ENCODE assay signal across 13 cellular contexts in the genomic region with DNA sequence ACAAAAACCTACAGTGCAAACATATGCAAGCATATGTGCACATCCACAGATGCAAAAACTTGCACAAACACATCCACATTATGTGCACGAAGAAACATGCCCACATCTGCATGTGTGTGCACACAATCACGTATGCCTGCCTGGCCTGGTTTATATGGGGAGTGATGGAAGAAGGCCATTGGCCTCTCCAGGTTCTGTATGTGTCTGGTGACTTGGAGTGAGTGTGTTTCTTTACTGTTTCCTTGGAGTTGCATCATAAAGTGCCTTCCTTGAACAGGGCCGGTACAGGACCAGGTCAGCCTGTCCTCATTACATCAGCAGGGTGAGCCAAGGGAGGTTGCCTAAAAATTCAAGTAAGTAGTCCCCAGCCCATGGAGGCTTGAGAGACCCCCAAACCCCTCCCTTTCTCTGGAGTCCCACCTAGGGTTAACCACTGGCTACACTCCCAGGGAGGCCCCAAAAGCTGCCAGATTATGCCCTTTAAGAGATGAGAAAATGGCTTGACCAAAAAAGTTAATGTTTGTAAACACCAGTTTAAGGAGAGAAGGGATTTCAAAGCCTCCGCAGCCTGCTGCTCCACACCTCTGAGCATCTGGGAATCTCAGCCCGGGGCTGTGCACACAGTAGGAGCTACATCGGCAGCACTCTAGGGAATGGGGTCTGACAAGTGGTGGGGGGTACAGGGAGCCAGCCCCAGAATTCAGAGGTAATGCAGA.
A peak's percentile ranks its signal among the peaks of the same experiment; 100 is the strongest.
DNase-seq lines count a peak whose midpoint lies in the region; FAIRE-seq and TF ChIP-seq lines count a peak whose summit lies in the region.
"Had no signal": no experiment of that assay in that cellular context is flagged by ENCODE, and none has a peak within 500 bp of the region (broad histone marks: within the 10 kb centered on the region; RNA-seq: fewer than 3 reads in every experiment).

No MANE protein-coding gene starts in this region.

- TF ChIP-seq RAD21 in liver (IDR thresholded peaks at IDR 0.05) = no peak

- TF ChIP-seq CTCF in AG10803 (conservative IDR thresholded peaks at IDR 0.05; ENCODE audit: low read length) (no peak), astrocyte (IDR thresholded peaks at IDR 0.05; ENCODE audit: insufficient read depth, low read depth, low read length) (no peak), liver (IDR thresholded peaks at IDR 0.05; ENCODE audit: low read depth, low read length, missing input control) (no peak)

- H3K9me3 Mint-ChIP-seq in astrocyte (ENCODE audit: unreplicated experiment) = peaks cover 4% of the 10 kb centered on the region
- H3K9me3 Mint-ChIP-seq: nephron had no signal

- H3K9me2 ChIP-seq in Karpas-422 (replicated peaks; ENCODE audit: insufficient read depth, low read length) = no peaks in the 10 kb centered on the region

- no peak for FAIRE-seq in astrocyte (lab: Jason Lieb, UNC)
- FAIRE-seq: TTC549 had no signal

- H2AFZ ChIP-seq in astrocyte (ENCODE audit: low read depth, low read length) (no peak overlapping the region), Karpas-422 (ENCODE audit: low read length) (no peak overlapping the region)

- H3K79me2 ChIP-seq in astrocyte (ENCODE audit: insufficient read depth, low read length) (no peaks in the 10 kb centered on the region), Karpas-422 (ENCODE audit: low read length) (no peaks in the 10 kb centered on the region)

- H3K4me2 ChIP-seq in astrocyte (ENCODE audit: low read length) (no peak overlapping the region), Karpas-422 (ENCODE audit: low read depth, low read length, poor library complexity, severe bottlenecking) (no peak overlapping the region)

- peak overlapping the region; percentile 99 for H3K27ac Mint-ChIP-seq in astrocyte (ENCODE audit: unreplicated experiment)

- peaks cover 42% of the 10 kb centered on the region for H3K4me1 Mint-ChIP-seq in astrocyte (ENCODE audit: low read depth, unreplicated experiment)

- H3K4me1 ChIP-seq in HUES6 (ENCODE audit: control insufficient read depth, insufficient read depth, low read length) (peaks cover 30% of the 10 kb centered on the region), astrocyte (ENCODE audit: insufficient read depth, low read length) (peaks cover 17% of the 10 kb centered on the region), liver (ENCODE audit: control insufficient read depth in 4 of 4, insufficient read depth in 4 of 4, low read length in 3 of 4) (peaks cover 28 to 77% (median 66%) of the 10 kb centered on the region in 4 donors), Karpas-422 (ENCODE audit: low read length) (no peaks in the 10 kb centered on the region)

- H3K36me3 ChIP-seq in HUES6 (ENCODE audit: control insufficient read depth, insufficient read depth, low read length) = no peaks in the 10 kb centered on the region
- H3K36me3 ChIP-seq in astrocyte (ENCODE audit: insufficient read depth, low read length) = no peaks in the 10 kb centered on the region
- no peaks in the 10 kb centered on the region for H3K36me3 ChIP-seq in liver (ENCODE audit: control insufficient read depth in 4 of 4, insufficient read depth in 3 of 4, low read depth in 1 of 4, low read length in 3 of 4)
- H3K36me3 ChIP-seq in Karpas-422 (ENCODE audit: insufficient read depth, low read length) = no peaks in the 10 kb centered on the region

- 68% methylated on average over 6 of the region's 6 CpGs for WGBS in liver

- peaks cover 22% of the 10 kb centered on the region for H3K27me3 Mint-ChIP-seq in astrocyte (ENCODE audit: low read depth, unreplicated experiment)

- DNase-seq in AG10803 (ENCODE audit: low read depth) = peak; percentile 85
- no peak for DNase-seq in astrocyte (ENCODE audit: low read depth)
- DNase-seq in Karpas-422 = no peak
- no peak for DNase-seq in NAMALWA (ENCODE audit: low spot score)
- no peak for DNase-seq in NK-92 (lab: John Stamatoyannopoulos, UW; ENCODE audit: unreplicated experiment)
- no peak for DNase-seq in activated CD8-positive, alpha-beta memory T cell treated with anti-CD3 and anti-CD28 coated beads, Interleukin-2, amount 50 U/mL, for 48 hours
- DNase-seq: Kasumi-1; stimulated activated naive CD4-positive, alpha-beta T cell treated with Interleukin-2 at 50 U/mL for 16 hours had no signal

- H3K9me3 ChIP-seq in HUES6 (ENCODE audit: control insufficient read depth, insufficient read depth, low read depth, low read length) (no peaks in the 10 kb centered on the region), astrocyte (ENCODE audit: insufficient read depth, low read depth, low read length) (no peaks in the 10 kb centered on the region), liver (ENCODE audit: control insufficient read depth in 4 of 4, low read length in 3 of 4) (no peaks in the 10 kb centered on the region), Karpas-422 (ENCODE audit: low read length) (no peaks in the 10 kb centered on the region)

- H4K20me1 ChIP-seq in astrocyte (ENCODE audit: insufficient read depth, low read length) (no peaks in the 10 kb centered on the region), Karpas-422 (ENCODE audit: insufficient read depth, low read depth, low read length) (no peaks in the 10 kb centered on the region)

- H3K9ac ChIP-seq in HUES6 (ENCODE audit: low read length) (peak overlapping the region; percentile 41), astrocyte (ENCODE audit: low read length) (no peak overlapping the region), liver (ENCODE audit: low read depth in 1 of 2, low read length in 2 of 2) (no peak overlapping the region), Karpas-422 (ENCODE audit: low read length) (no peak overlapping the region)

- no peak overlapping the region; the same call in 1 of the 2 replicates for H3K4me3 ChIP-seq in AG10803 (ENCODE audit: low read length)
- H3K4me3 ChIP-seq in HUES6 (ENCODE audit: low read depth, low read length) = no peak overlapping the region
- no peak overlapping the region for H3K4me3 ChIP-seq in astrocyte (ENCODE audit: insufficient read depth, low read depth, low read length)
- no peak overlapping the region for H3K4me3 ChIP-seq in liver (ENCODE audit: low read depth in 1 of 3, low read length in 3 of 3)
- H3K4me3 ChIP-seq in Karpas-422 (ENCODE audit: low read length) = no peak overlapping the region
- H3K4me3 ChIP-seq: coronary artery had no signal

- no peaks in the 10 kb centered on the region for H3K27me3 ChIP-seq in HUES6 (ENCODE audit: control insufficient read depth, insufficient read depth, low read length)
- H3K27me3 ChIP-seq in astrocyte (ENCODE audit: insufficient read depth, low read length) = no peaks in the 10 kb centered on the region
- no peaks in the 10 kb centered on the region for H3K27me3 ChIP-seq in liver (ENCODE audit: control insufficient read depth in 4 of 4, insufficient read depth in 4 of 4, low read length in 3 of 4)
- H3K27me3 ChIP-seq in Karpas-422 (ENCODE audit: low read length) = no peaks in the 10 kb centered on the region; the same call in 1 of the 2 replicates

- H3K27ac ChIP-seq in HUES6 (ENCODE audit: low read depth, low read length) (peak overlapping the region; percentile 47; the same call in 1 of the 2 replicates), astrocyte (ENCODE audit: low read depth, low read length) (no peak overlapping the region), liver (ENCODE audit: low read depth in 1 of 2, low read length in 2 of 2) (peak overlapping the region; percentile 85 to 92), Karpas-422 (ENCODE audit: low read length) (no peak overlapping the region)
- H3K27ac ChIP-seq: coronary artery had no signal

- peak overlapping the region; percentile 11 for H3K4me3 Mint-ChIP-seq in astrocyte (ENCODE audit: unreplicated experiment)
- H3K4me3 Mint-ChIP-seq: nephron had no signal

- peaks cover 1% of the 10 kb centered on the region for H3K36me3 Mint-ChIP-seq in astrocyte (ENCODE audit: low read depth, unreplicated experiment)

TF ChIP-seq in liver, 16 proteins besides CTCF, POLR2A, EP300 and RAD21 (continues in another document):
- TF ChIP-seq FOXA2 (IDR thresholded peaks at IDR 0.05) = no peak
- no peak for TF ChIP-seq HNF4A (conservative IDR thresholded peaks at IDR 0.05)
- TF ChIP-seq, protein P1, sequence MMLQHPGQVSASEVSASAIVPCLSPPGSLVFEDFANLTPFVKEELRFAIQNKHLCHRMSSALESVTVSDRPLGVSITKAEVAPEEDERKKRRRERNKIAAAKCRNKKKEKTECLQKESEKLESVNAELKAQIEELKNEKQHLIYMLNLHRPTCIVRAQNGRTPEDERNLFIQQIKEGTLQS (IDR thresholded peaks at IDR 0.05) = no peak
- TF ChIP-seq GABPA (IDR thresholded peaks at IDR 0.05 in 1 of 2, conservative IDR thresholded peaks at IDR 0.05 in 1 of 2) = no peak
- TF ChIP-seq NR2F2 (IDR thresholded peaks at IDR 0.05) = no peak
- TF ChIP-seq FOXA1 (IDR thresholded peaks at IDR 0.05) = no peak
- TF ChIP-seq, protein P2, sequence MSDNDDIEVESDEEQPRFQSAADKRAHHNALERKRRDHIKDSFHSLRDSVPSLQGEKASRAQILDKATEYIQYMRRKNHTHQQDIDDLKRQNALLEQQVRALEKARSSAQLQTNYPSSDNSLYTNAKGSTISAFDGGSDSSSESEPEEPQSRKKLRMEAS (IDR thresholded peaks at IDR 0.05) = no peak
- no peak for TF ChIP-seq SP1 (IDR thresholded peaks at IDR 0.05)
- TF ChIP-seq TAF1 (conservative IDR thresholded peaks at IDR 0.05) = no peak
- TF ChIP-seq JUND (IDR thresholded peaks at IDR 0.05) = no peak
- TF ChIP-seq, protein P3, sequence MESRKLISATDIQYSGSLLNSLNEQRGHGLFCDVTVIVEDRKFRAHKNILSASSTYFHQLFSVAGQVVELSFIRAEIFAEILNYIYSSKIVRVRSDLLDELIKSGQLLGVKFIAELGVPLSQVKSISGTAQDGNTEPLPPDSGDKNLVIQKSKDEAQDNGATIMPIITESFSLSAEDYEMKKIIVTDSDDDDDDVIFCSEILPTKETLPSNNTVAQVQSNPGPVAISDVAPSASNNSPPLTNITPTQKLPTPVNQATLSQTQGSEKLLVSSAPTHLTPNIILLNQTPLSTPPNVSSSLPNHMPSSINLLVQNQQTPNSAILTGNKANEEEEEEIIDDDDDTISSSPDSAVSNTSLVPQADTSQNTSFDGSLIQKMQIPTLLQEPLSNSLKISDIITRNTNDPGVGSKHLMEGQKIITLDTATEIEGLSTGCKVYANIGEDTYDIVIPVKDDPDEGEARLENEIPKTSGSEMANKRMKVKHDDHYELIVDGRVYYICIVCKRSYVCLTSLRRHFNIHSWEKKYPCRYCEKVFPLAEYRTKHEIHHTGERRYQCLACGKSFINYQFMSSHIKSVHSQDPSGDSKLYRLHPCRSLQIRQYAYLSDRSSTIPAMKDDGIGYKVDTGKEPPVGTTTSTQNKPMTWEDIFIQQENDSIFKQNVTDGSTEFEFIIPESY (IDR thresholded peaks at IDR 0.05) = no peak
- no peak for TF ChIP-seq YY1 (IDR thresholded peaks at IDR 0.05)
- no peak for TF ChIP-seq HNF4G (IDR thresholded peaks at IDR 0.05)
- TF ChIP-seq EGR1 (IDR thresholded peaks at IDR 0.05; ENCODE audit: low read depth in 2 of 2) = no peak

Comparison
In these comparisons a context has a peak if more than half of its experiments do, and no peak if none do; other contexts are left out.
1. H3K27ac ChIP-seq: peak in HUES6 (single experiment) and liver (2 of 2); none in astrocyte (single experiment) and Karpas-422 (single experiment).